In the genomic region with DNA sequence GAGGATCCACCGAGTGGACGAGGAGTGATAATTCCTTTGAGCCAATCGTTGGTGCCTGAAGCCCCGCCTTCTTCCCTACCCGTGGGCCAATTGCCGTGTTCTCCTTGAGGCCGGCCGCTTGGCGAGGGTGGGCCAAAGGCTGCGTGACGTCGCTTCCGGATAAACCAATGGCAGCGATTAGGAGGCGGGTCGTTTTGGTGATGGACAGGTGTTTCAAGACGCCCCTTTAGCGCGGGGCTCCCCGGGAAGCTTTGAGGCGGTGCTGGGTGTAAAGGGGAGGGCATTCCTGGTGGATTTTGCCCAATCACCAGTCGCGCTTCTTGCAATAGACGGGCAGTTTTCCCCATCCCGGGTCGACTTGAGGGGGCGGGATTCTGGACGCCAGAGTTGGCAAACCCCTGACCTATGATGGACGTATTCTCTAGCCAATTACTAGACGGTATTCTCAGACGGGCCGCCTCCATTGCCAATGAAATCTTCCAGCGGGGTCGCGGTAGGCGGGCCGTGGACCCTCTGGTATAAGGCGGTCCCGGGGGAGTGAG, we compare ENCODE assay signal across 8 cellular contexts. TPM values are rescaled to one million over a fixed set of nuclear protein-coding genes. Genes with fewer than 3 reads are reported as not detected.
DNase-seq lines count a peak whose midpoint lies in the region; ATAC-seq, FAIRE-seq and TF ChIP-seq lines count a peak whose summit lies in the region.

No MANE protein-coding gene starts in this region.

- DNase-seq in NCI-H2196 treated with DMSO at 0.1 percent for 48 hours (lab: John Stamatoyannopoulos, UW; ENCODE audit: unreplicated experiment) (peak; percentile 100), bronchial epithelial cell (ENCODE audit: low read depth) (peak; percentile 99), iPS-NIHi11 (ENCODE audit: low spot score) (peak; percentile 87)

- TF ChIP-seq CTCF in WI38 (IDR thresholded peaks at IDR 0.05; ENCODE audit: low read depth, low read length) (no peak), bronchial epithelial cell (IDR thresholded peaks at IDR 0.05; ENCODE audit: insufficient read depth, low read length, severe bottlenecking) (no peak)

- peaks cover 10% of the 10 kb centered on the region for H3K36me3 ChIP-seq in bronchial epithelial cell (ENCODE audit: control insufficient read depth, insufficient read depth, low read length)

- ATAC-seq in GM18868 (IDR thresholded peaks at IDR 0.05; ENCODE audit: unreplicated experiment): peak; percentile 61
- ATAC-seq in HG03139 (IDR thresholded peaks at IDR 0.05; ENCODE audit: unreplicated experiment): peak; percentile 61

- peak overlapping the region; percentile 81 to 98 (median 96) for H3K27ac ChIP-seq in skin epidermis

- H3K27me3 ChIP-seq in bronchial epithelial cell (ENCODE audit: control insufficient read depth, insufficient read depth, low read length): no peaks in the 10 kb centered on the region

- H3K4me3 ChIP-seq in WI38 (ENCODE audit: low read depth, low read length) (peak overlapping the region; percentile 100), bronchial epithelial cell (ENCODE audit: low read depth, low read length) (peak overlapping the region; percentile 100), skin epidermis (peak overlapping the region; percentile 68 to 99 (median 93))

- FAIRE-seq in A204.1 (lab: Jason Lieb, UNC): peak; percentile 99
- FAIRE-seq in bronchial epithelial cell (lab: Jason Lieb, UNC): peak; percentile 95

RNA-seq across cellular contexts. Expression of a gene that starts 0.3 kb away (rescaled TPM):
- total RNA-seq in bronchial epithelial cell: 295 and 543 TPM in 2 replicates

RNA-seq across cellular contexts. Expression of a gene that starts 11.0 kb away (rescaled TPM):
- total RNA-seq in bronchial epithelial cell: 2.4 and 2.9 TPM in 2 replicates

RNA-seq across cellular contexts. Expression of a gene that starts 11.1 kb away (rescaled TPM):
- total RNA-seq in bronchial epithelial cell: 97.9 and 128 TPM in 2 replicates

RNA-seq across cellular contexts. Expression of a gene that starts 12.6 kb away (rescaled TPM):
- total RNA-seq in bronchial epithelial cell: 0.13 and 0.53 TPM in 2 replicates

RNA-seq across cellular contexts. Expression of a gene that starts 14.2 kb away (rescaled TPM):
- total RNA-seq in bronchial epithelial cell: 1.2 and 2.4 TPM in 2 replicates

Comparison
In these comparisons a context has a peak if more than half of its experiments do, and no peak if none do; other contexts are left out.
1. Peak in every context shown above with its lines: DNase-seq, ATAC-seq, H3K4me3 ChIP-seq and H3K27ac ChIP-seq.